In the genomic region with DNA sequence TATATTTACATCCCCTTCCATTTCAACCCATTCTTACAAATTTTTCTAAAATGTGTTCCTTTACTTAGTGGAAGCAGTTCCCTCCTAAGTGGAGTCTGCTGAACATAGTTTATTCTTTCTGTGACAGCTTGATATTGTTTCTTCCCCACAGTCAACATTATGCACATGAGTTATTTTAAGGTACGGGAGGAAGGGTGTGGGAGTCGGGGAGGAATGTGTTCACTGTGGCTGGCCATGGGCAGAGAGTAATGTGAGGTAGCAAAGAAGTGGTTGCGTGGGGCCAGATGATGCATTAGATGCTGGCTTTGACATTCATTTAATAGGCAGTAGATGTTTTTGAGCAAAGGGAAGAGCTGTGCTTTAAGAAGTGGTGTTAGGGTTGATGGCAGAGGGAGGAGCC, we compare ENCODE assay signal across 10 cellular contexts.
DNase-seq lines count a peak whose midpoint lies in the region; ATAC-seq, FAIRE-seq and TF ChIP-seq lines count a peak whose summit lies in the region.
"Had no signal": no experiment of that assay in that cellular context is flagged by ENCODE, and none has a peak within 500 bp of the region (broad histone marks: within the 10 kb centered on the region; RNA-seq: fewer than 3 reads in every experiment).

No MANE protein-coding gene starts in this region.

- intact Hi-C loops in IMR-90 (cut with micrococcal nuclease): no loop called here
- intact Hi-C loops in MCF 10A (cut with micrococcal nuclease): no loop called here

- H3K4me3 ChIP-seq in IMR-90 (ENCODE audit: insufficient read depth, low read depth, low read length): no peak overlapping the region
- H3K4me3 ChIP-seq in keratinocyte (ENCODE audit: control insufficient read depth in 2 of 3, extremely low read depth in 1 of 3, insufficient read depth in 2 of 3, low read depth in 1 of 3, low read length in 3 of 3): no peak overlapping the region
- no peak overlapping the region for H3K4me3 ChIP-seq in skin epidermis
- H3K4me3 ChIP-seq: SJSA1 had no signal

- no peak for ATAC-seq in IMR-90 (ENCODE audit: low read depth)
- ATAC-seq in HG02970 (IDR thresholded peaks at IDR 0.05; ENCODE audit: low FRiP score, unreplicated experiment): no peak
- ATAC-seq in GM18519 (IDR thresholded peaks at IDR 0.05; ENCODE audit: low FRiP score, unreplicated experiment): no peak

- H3K4me2 ChIP-seq in IMR-90 (ENCODE audit: low read depth, low read length) (no peak overlapping the region), keratinocyte (ENCODE audit: control insufficient read depth, extremely low read depth, insufficient read depth, low read depth, low read length) (no peak overlapping the region)

- H2BK120ac ChIP-seq in IMR-90 (ENCODE audit: low read depth, low read length): peak overlapping the region; percentile 18; the same call in 1 of the 2 replicates

- CTCF ChIA-PET in IMR-90 (lab: Yijun Ruan, JAX): no interaction called here
- CTCF ChIA-PET in MCF 10A (lab: Yijun Ruan, JAX): interaction anchor here (0.7 to 1.0 kb wide), 2 partner anchors 14 to 23 kb away, joined by 3 read pairs; no protein-coding TSS in a partner anchor

- 0 out of 2 replicates have a peak overlapping the region, but pooled peaks have one; percentile 8 for H3K23ac ChIP-seq in IMR-90 (ENCODE audit: low read depth, low read length)

- no peak overlapping the region for H3K4me3 Mint-ChIP-seq in MCF 10A (ENCODE audit: unreplicated experiment)
- H3K4me3 Mint-ChIP-seq: stimulated activated naive CD8-positive, alpha-beta T cell treated with anti-CD3 and anti-CD28 coated beads, Interleukin-15, Interleukin-2, amounts not matched to agents 100 ng/mL and 50 ng/mL, for 24 hours had no signal

- H3K79me2 ChIP-seq in keratinocyte (ENCODE audit: control insufficient read depth, insufficient read depth, low read length): no peaks in the 10 kb centered on the region

- POLR2A ChIA-PET in IMR-90 (lab: Charles Lee; ENCODE audit: unreplicated experiment) (no interaction called here), MCF 10A (lab: Yijun Ruan, JAX) (interaction anchor here (0.8 to 1.4 kb wide), 2 partner anchors 126 to 388 kb away, joined by 3 to 4 read pairs; no protein-coding TSS in a partner anchor)

- no peak for TF ChIP-seq RAD21 in IMR-90 (IDR thresholded peaks at IDR 0.05; ENCODE audit: low read length)

- H3K27ac Mint-ChIP-seq in MCF 10A (ENCODE audit: low read depth, unreplicated experiment): peak overlapping the region; percentile 69
- H3K27ac Mint-ChIP-seq: stimulated activated naive CD8-positive, alpha-beta T cell treated with anti-CD3 and anti-CD28 coated beads, Interleukin-15, Interleukin-2, amounts not matched to agents 100 ng/mL and 50 ng/mL, for 24 hours had no signal

- H3K36me3 ChIP-seq in IMR-90 (ENCODE audit: control insufficient read depth, insufficient read depth, low read length): no peaks in the 10 kb centered on the region
- H3K36me3 ChIP-seq in keratinocyte (ENCODE audit: control insufficient read depth in 2 of 2, extremely low read depth in 1 of 2, insufficient read depth in 2 of 2, low read length in 2 of 2): no peaks in the 10 kb centered on the region
- H3K36me3 ChIP-seq: SJSA1 had no signal

- no peak overlapping the region for H3K27ac ChIP-seq in IMR-90 (ENCODE audit: insufficient read depth, low read length)
- peak overlapping the region; percentile 66 for H3K27ac ChIP-seq in keratinocyte (ENCODE audit: control insufficient read depth, insufficient read depth, low read length)
- peak overlapping the region in 20 of 21 experiments; percentile 15 to 87 (median 68) for H3K27ac ChIP-seq in skin epidermis
- H3K27ac ChIP-seq: SJSA1 had no signal

- H3K9me3 Mint-ChIP-seq in MCF 10A (ENCODE audit: unreplicated experiment): no peaks in the 10 kb centered on the region
- H3K9me3 Mint-ChIP-seq: stimulated activated naive CD8-positive, alpha-beta T cell treated with anti-CD3 and anti-CD28 coated beads, Interleukin-15, Interleukin-2, amounts not matched to agents 100 ng/mL and 50 ng/mL, for 24 hours had no signal

- no peaks in the 10 kb centered on the region for H3K9me3 ChIP-seq in IMR-90 (ENCODE audit: control insufficient read depth, insufficient read depth, low read length)
- no peaks in the 10 kb centered on the region for H3K9me3 ChIP-seq in keratinocyte (ENCODE audit: control insufficient read depth, low read depth, low read length)
- H3K9me3 ChIP-seq: SJSA1 had no signal

- no peak overlapping the region; the same call in 1 of the 2 replicates for H3K18ac ChIP-seq in IMR-90 (ENCODE audit: low read depth, low read length)

- no peak for FAIRE-seq in keratinocyte (lab: Jason Lieb, UNC)

- in situ Hi-C loops in IMR-90 (cut with MboI; ENCODE audit: low sequenced_read_pairs): no loop called here

- H3K56ac ChIP-seq in IMR-90 (ENCODE audit: extremely low read depth, insufficient read depth, low read length): no peak overlapping the region

- peaks cover 24% of the 10 kb centered on the region for H3K4me1 ChIP-seq in IMR-90 (ENCODE audit: control insufficient read depth, insufficient read depth, low read length)
- H3K4me1 ChIP-seq in keratinocyte (ENCODE audit: control insufficient read depth, extremely low read depth, insufficient read depth, low read length): peaks cover 62% of the 10 kb centered on the region

- H2AK5ac ChIP-seq in IMR-90 (ENCODE audit: low read depth, low read length): no peak overlapping the region; the same call in 1 of the 2 replicates

- H3K36me3 Mint-ChIP-seq in MCF 10A (ENCODE audit: insufficient read depth, unreplicated experiment): peaks cover 6% of the 10 kb centered on the region

- no peak overlapping the region for H4K8ac ChIP-seq in IMR-90 (ENCODE audit: low read depth in 2 of 2, low read length in 2 of 2)

- dilution Hi-C loops in IMR-90 (cut with HindIII; ENCODE audit: low sequenced_read_pairs, unreplicated experiment): no loop called here
- dilution Hi-C loops in keratinocyte (cut with MboI; ENCODE audit: extremely low pct_ligation_motif_present, low sequenced_read_pairs): no loop called here

- no peak overlapping the region for H2BK20ac ChIP-seq in IMR-90 (ENCODE audit: low read depth, low read length)

- H3K27me3 ChIP-seq in IMR-90 (ENCODE audit: control insufficient read depth, insufficient read depth, low read length) (no peaks in the 10 kb centered on the region), keratinocyte (ENCODE audit: control insufficient read depth, extremely low read depth, insufficient read depth, low read length) (no peaks in the 10 kb centered on the region)
- H3K27me3 ChIP-seq: SJSA1 had no signal

- 0 out of 3 replicates have a peak overlapping the region, but pooled peaks have one; percentile 10 for H2BK15ac ChIP-seq in IMR-90 (ENCODE audit: low read depth, low read length)

- peak; percentile 34 for DNase-seq in IMR-90
- DNase-seq in MCF 10A (ENCODE audit: unreplicated experiment): no peak
- no peak for DNase-seq in keratinocyte (ENCODE audit: low read depth, low spot score)
- DNase-seq in central memory CD4-positive, alpha-beta T cell: no peak
- no peak for DNase-seq in SK-N-DZ (ENCODE audit: low spot score)

- H3K9ac ChIP-seq in IMR-90 (ENCODE audit: low read depth, low read length) (no peak overlapping the region), keratinocyte (ENCODE audit: control insufficient read depth, extremely low read depth, insufficient read depth, low read length) (no peak overlapping the region)

- H2AK9ac ChIP-seq in IMR-90 (replicated peaks; ENCODE audit: low read depth, low read length, poor library complexity): peak overlapping the region; percentile 53

- no peaks in the 10 kb centered on the region for H3K27me3 Mint-ChIP-seq in MCF 10A (ENCODE audit: insufficient read depth, unreplicated experiment)
- H3K27me3 Mint-ChIP-seq: stimulated activated naive CD8-positive, alpha-beta T cell treated with anti-CD3 and anti-CD28 coated beads, Interleukin-15, Interleukin-2, amounts not matched to agents 100 ng/mL and 50 ng/mL, for 24 hours had no signal

- WGBS in IMR-90 (ENCODE audit: extremely low coverage in 2 of 2, insufficient read length in 1 of 2), 2 experiments: 100% methylated on average over 1 of the region's 3 CpGs; no CpG with 5 or more reads in 1 of the 2 experiments

- no peak overlapping the region for H4K5ac ChIP-seq in IMR-90 (ENCODE audit: low read depth, low read length)

- BruUV-seq in IMR-90 (replicated peaks; lab: Mats Ljungman, UMichigan): no TSS peak
- BruUV-seq in MCF 10A (replicated peaks; lab: Mats Ljungman, UMichigan): no TSS peak

- H4K20me1 ChIP-seq in IMR-90 (ENCODE audit: insufficient read depth, low read length) (no peaks in the 10 kb centered on the region), keratinocyte (ENCODE audit: control insufficient read depth, extremely low read depth, insufficient read depth, low read length) (no peaks in the 10 kb centered on the region)

- H3K14ac ChIP-seq in IMR-90 (replicated peaks; ENCODE audit: low read depth, low read length): peak overlapping the region; percentile 41

- H3K9me1 ChIP-seq in IMR-90 (ENCODE audit: insufficient read depth, low read length): peaks cover 14% of the 10 kb centered on the region
- H3K9me1 ChIP-seq in keratinocyte (ENCODE audit: control insufficient read depth, extremely low read depth, insufficient read depth, low read length): no peaks in the 10 kb centered on the region

- TF ChIP-seq CTCF in IMR-90 (conservative IDR thresholded peaks at IDR 0.05; ENCODE audit: low read depth, low read length): no peak
- no peak for TF ChIP-seq CTCF in MCF 10A (IDR thresholded peaks at IDR 0.05; ENCODE audit: unreplicated experiment)
- no peak for TF ChIP-seq CTCF in keratinocyte (optimal IDR thresholded peaks at IDR 0.05 in 1 of 3, IDR thresholded peaks at IDR 0.05 in 1 of 3, conservative IDR thresholded peaks at IDR 0.05 in 1 of 3; ENCODE audit: extremely low read depth in 1 of 3, insufficient read depth in 2 of 3, low read length in 3 of 3)

- no peak overlapping the region for H4K91ac ChIP-seq in IMR-90 (ENCODE audit: insufficient read depth, low read depth, low read length)

- no peak overlapping the region for H3K4ac ChIP-seq in IMR-90 (ENCODE audit: low read depth, low read length)

- peak overlapping the region; percentile 68 for H2AFZ ChIP-seq in IMR-90 (replicated peaks; ENCODE audit: low read length, poor library complexity)
- peak overlapping the region; percentile 17 for H2AFZ ChIP-seq in keratinocyte (ENCODE audit: control insufficient read depth, low read length)

- H2BK5ac ChIP-seq in IMR-90 (ENCODE audit: low read depth, low read length, poor library complexity, severe bottlenecking): no peak overlapping the region

- TF ChIP-seq POLR2A in IMR-90 (IDR thresholded peaks at IDR 0.05; ENCODE audit: low read depth, low read length): no peak

- H3K79me1 ChIP-seq in IMR-90 (ENCODE audit: low read depth in 1 of 2, low read length in 2 of 2): no peaks in the 10 kb centered on the region

- peaks cover 34% of the 10 kb centered on the region for H3K4me1 Mint-ChIP-seq in MCF 10A (ENCODE audit: insufficient read depth, unreplicated experiment)
